ENCODE assay signal across 11 cellular contexts in the genomic region with DNA sequence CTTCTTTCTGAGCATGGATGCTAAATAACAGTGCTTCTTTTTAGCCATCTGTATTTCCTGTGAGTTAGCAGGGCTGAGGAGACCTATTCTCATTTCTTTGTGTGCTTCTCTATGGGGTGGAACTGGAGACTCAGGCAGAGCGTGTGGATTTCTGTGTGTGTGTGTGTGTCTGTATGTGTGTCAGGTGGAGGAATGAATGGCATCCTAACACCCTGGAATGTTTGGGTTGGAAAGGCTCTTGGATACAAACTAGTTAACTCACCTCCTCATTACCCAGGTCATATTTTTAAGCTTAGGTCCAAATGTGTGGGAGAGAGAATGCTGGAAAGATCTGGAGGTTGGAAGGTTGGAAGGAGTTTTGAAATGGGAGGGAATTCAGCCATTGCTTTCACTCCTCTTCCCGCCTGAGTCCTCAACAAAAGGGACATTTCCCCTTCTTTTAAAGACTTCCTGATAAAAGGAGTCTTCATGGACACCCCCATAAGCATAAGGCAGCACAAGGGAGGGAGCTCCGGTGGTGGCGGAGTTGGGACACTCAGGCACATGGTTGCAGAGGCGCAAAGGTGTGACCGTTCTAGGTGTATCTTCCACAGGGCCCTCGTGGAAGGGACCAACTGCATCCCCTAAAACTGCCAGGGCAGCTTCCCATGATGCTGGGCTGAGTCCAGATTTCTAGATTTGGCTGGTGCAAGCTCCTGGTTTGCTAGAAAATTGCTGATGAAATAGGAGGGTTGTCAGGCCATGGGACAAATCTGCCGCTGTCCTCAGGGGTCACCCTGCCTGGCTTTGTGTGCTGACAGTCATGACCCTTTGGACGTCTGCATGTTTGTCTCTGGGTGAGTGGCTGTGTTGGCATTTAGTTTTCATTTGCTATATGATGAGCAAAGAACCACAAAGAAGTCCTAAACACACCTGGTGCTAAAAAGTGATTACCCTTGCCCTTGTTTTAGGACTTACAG. TPM values are rescaled to one million over a fixed set of nuclear protein-coding genes. Genes with fewer than 3 reads are reported as not detected.
"Had no signal": no experiment of that assay in that cellular context is flagged by ENCODE, and none has a peak within 500 bp of the region (broad histone marks: within the 10 kb centered on the region; RNA-seq: fewer than 3 reads in every experiment).

No MANE protein-coding gene starts in this region.

- H3K27ac ChIP-seq: body of pancreas, thyroid gland had no signal

- H3K4me1 ChIP-seq: body of pancreas had no signal

- DNase-seq: activated CD4-positive, alpha-beta T cell treated with anti-CD3 and anti-CD28 coated beads, Interleukin-2, amount 10 ng/mL, durations not matched to agents 24 days and 14 days; activated naive CD4-positive, alpha-beta T cell treated with anti-CD3 and anti-CD28 coated beads, Interleukin-2, amount 10 ng/mL, durations not matched to agents 7 days and 5 days; body of pancreas; effector memory CD8-positive, alpha-beta T cell; erythroblast; hypothalamus; thyroid gland had no signal

- H3K4me3 ChIP-seq: body of pancreas, smooth muscle cell, thyroid gland had no signal

- H3K36me3 ChIP-seq: thyroid gland had no signal

- H3K9me3 ChIP-seq: body of pancreas, thyroid gland had no signal

- H3K27me3 ChIP-seq: body of pancreas, thyroid gland had no signal

RNA-seq across cellular contexts. Expression of a gene that starts 37.6 kb away (rescaled TPM):
- total RNA-seq: activated CD4-positive, alpha-beta T cell treated with anti-CD3 and anti-CD28 coated beads, Interleukin-2, amount 10 ng/mL, durations not matched to agents 24 days and 14 days; activated CD8-positive, alpha-beta memory T cell treated with anti-CD3 and anti-CD28 coated beads for 36 hours; activated T-helper 2 cell treated with anti-CD3 and anti-CD28 coated beads, Interferon-gamma antibody, Interleukin-2, Interleukin-4, amounts not matched to agents 10 μg/mL and 5 μg/mL and 100 μg/mL, durations not matched to agents 14 hours and 24 hours and 36 hours had no signal

RNA-seq across cellular contexts. Expression of a gene that starts 54.9 kb away (rescaled TPM):
- total RNA-seq: activated CD8-positive, alpha-beta memory T cell treated with anti-CD3 and anti-CD28 coated beads for 36 hours; WTC11 had no signal
